1 cellular context compared by ENCODE assay signal in genomic region chr12:124979568-124979967, GRCh38.
TF ChIP-seq lines count a peak whose summit lies in the region.

No MANE protein-coding gene starts in this region.

TF ChIP-seq in WTC11, 78 proteins besides CTCF, POLR2A, EP300 and RAD21:
- no peak for TF ChIP-seq IRF2 (CRISPR knock-in tag; IDR thresholded peaks at IDR 0.05; ENCODE audit: borderline replicate concordance, low read depth)
- TF ChIP-seq ZNF416 (CRISPR knock-in tag; IDR thresholded peaks at IDR 0.05) = no peak
- TF ChIP-seq ZNF317 (CRISPR knock-in tag; IDR thresholded peaks at IDR 0.05; ENCODE audit: borderline replicate concordance, low read depth) = no peak
- TF ChIP-seq ZNF219 (CRISPR knock-in tag; IDR thresholded peaks at IDR 0.05; ENCODE audit: borderline replicate concordance) = no peak
- no peak for TF ChIP-seq JUN (CRISPR knock-in tag; IDR thresholded peaks at IDR 0.05)
- no peak for TF ChIP-seq ZNF263 (CRISPR knock-in tag; IDR thresholded peaks at IDR 0.05; ENCODE audit: low read depth)
- no peak for TF ChIP-seq TP53 (CRISPR knock-in tag; IDR thresholded peaks at IDR 0.05)
- TF ChIP-seq TEAD4 (CRISPR knock-in tag; IDR thresholded peaks at IDR 0.05) = no peak
- no peak for TF ChIP-seq JAZF1 (CRISPR knock-in tag; IDR thresholded peaks at IDR 0.05)
- TF ChIP-seq ZNF671 (CRISPR knock-in tag; IDR thresholded peaks at IDR 0.05) = no peak
- TF ChIP-seq GTF2I (CRISPR knock-in tag; conservative IDR thresholded peaks at IDR 0.05) = no peak
- TF ChIP-seq OVOL2 (CRISPR knock-in tag; IDR thresholded peaks at IDR 0.05; ENCODE audit: borderline replicate concordance) = no peak
- TF ChIP-seq ELF4 (CRISPR knock-in tag; IDR thresholded peaks at IDR 0.05; ENCODE audit: low read depth) = no peak
